1 cellular context compared by ENCODE assay signal in genomic region chr17:63774141-63774981, GRCh38.
TF ChIP-seq lines count a peak whose summit lies in the region.

A gene with protein sequence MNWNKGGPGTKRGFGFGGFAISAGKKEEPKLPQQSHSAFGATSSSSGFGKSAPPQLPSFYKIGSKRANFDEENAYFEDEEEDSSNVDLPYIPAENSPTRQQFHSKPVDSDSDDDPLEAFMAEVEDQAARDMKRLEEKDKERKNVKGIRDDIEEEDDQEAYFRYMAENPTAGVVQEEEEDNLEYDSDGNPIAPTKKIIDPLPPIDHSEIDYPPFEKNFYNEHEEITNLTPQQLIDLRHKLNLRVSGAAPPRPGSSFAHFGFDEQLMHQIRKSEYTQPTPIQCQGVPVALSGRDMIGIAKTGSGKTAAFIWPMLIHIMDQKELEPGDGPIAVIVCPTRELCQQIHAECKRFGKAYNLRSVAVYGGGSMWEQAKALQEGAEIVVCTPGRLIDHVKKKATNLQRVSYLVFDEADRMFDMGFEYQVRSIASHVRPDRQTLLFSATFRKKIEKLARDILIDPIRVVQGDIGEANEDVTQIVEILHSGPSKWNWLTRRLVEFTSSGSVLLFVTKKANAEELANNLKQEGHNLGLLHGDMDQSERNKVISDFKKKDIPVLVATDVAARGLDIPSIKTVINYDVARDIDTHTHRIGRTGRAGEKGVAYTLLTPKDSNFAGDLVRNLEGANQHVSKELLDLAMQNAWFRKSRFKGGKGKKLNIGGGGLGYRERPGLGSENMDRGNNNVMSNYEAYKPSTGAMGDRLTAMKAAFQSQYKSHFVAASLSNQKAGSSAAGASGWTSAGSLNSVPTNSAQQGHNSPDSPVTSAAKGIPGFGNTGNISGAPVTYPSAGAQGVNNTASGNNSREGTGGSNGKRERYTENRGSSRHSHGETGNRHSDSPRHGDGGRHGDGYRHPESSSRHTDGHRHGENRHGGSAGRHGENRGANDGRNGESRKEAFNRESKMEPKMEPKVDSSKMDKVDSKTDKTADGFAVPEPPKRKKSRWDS (plus strand): TSS chr17:63774170. CDS start chr17:63787050, 12,880 bp downstream.

TF ChIP-seq in HepG2, 621 proteins besides CTCF, POLR2A, EP300 and RAD21 (continued from another document and continues in another):
- TF ChIP-seq ZGPAT (CRISPR knock-in tag; IDR thresholded peaks at IDR 0.05) (peak; percentile 1; the same call in 1 of the 2 replicates), ZNF768 (CRISPR knock-in tag; IDR thresholded peaks at IDR 0.05) (peak; percentile 80; the same call in 1 of the 2 replicates), ZNF83 (CRISPR knock-in tag; IDR thresholded peaks at IDR 0.05; ENCODE audit: borderline replicate concordance) (peak; percentile 78), ZZZ3 (CRISPR knock-in tag; IDR thresholded peaks at IDR 0.05; ENCODE audit: borderline replicate concordance) (0 out of 2 replicates have a peak, but pooled peaks have one; percentile 24), ZBTB44 (CRISPR knock-in tag; IDR thresholded peaks at IDR 0.05) (no peak), ZNF496 (CRISPR knock-in tag; IDR thresholded peaks at IDR 0.05; ENCODE audit: insufficient replicate concordance) (no peak), ZSCAN20 (CRISPR knock-in tag; IDR thresholded peaks at IDR 0.05; ENCODE audit: borderline replicate concordance) (peak; percentile 22; the same call in 1 of the 2 replicates), TOE1 (CRISPR knock-in tag; IDR thresholded peaks at IDR 0.05) (no peak), ZNF614 (CRISPR knock-in tag; IDR thresholded peaks at IDR 0.05; ENCODE audit: borderline replicate concordance) (no peak), ZNF780A (CRISPR knock-in tag; IDR thresholded peaks at IDR 0.05) (no peak; the same call in 1 of the 2 replicates), MYNN (CRISPR knock-in tag; IDR thresholded peaks at IDR 0.05; ENCODE audit: low read depth) (no peak), KDM2A (CRISPR knock-in tag; IDR thresholded peaks at IDR 0.05; ENCODE audit: borderline replicate concordance, low read depth) (no peak), KIAA2018 (CRISPR knock-in tag; IDR thresholded peaks at IDR 0.05; ENCODE audit: borderline replicate concordance) (no peak), REL (CRISPR knock-in tag; conservative IDR thresholded peaks at IDR 0.05) (peak; percentile 56), ZNF879 (CRISPR knock-in tag; IDR thresholded peaks at IDR 0.05) (no peak), NCOA2 (CRISPR knock-in tag; IDR thresholded peaks at IDR 0.05) (no peak; the same call in 1 of the 2 replicates), ARID2 (CRISPR knock-in tag; IDR thresholded peaks at IDR 0.05; ENCODE audit: borderline replicate concordance) (peak; percentile 99), ZBED4 (CRISPR knock-in tag; IDR thresholded peaks at IDR 0.05; ENCODE audit: borderline replicate concordance) (no peak), EZH2 (conservative IDR thresholded peaks at IDR 0.05; ENCODE audit: low read depth, low read length) (no peak), FOXO4 (CRISPR knock-in tag; conservative IDR thresholded peaks at IDR 0.05) (no peak), ELF3 (CRISPR knock-in tag; IDR thresholded peaks at IDR 0.05) (no peak)
- TF ChIP-seq, protein P1, sequence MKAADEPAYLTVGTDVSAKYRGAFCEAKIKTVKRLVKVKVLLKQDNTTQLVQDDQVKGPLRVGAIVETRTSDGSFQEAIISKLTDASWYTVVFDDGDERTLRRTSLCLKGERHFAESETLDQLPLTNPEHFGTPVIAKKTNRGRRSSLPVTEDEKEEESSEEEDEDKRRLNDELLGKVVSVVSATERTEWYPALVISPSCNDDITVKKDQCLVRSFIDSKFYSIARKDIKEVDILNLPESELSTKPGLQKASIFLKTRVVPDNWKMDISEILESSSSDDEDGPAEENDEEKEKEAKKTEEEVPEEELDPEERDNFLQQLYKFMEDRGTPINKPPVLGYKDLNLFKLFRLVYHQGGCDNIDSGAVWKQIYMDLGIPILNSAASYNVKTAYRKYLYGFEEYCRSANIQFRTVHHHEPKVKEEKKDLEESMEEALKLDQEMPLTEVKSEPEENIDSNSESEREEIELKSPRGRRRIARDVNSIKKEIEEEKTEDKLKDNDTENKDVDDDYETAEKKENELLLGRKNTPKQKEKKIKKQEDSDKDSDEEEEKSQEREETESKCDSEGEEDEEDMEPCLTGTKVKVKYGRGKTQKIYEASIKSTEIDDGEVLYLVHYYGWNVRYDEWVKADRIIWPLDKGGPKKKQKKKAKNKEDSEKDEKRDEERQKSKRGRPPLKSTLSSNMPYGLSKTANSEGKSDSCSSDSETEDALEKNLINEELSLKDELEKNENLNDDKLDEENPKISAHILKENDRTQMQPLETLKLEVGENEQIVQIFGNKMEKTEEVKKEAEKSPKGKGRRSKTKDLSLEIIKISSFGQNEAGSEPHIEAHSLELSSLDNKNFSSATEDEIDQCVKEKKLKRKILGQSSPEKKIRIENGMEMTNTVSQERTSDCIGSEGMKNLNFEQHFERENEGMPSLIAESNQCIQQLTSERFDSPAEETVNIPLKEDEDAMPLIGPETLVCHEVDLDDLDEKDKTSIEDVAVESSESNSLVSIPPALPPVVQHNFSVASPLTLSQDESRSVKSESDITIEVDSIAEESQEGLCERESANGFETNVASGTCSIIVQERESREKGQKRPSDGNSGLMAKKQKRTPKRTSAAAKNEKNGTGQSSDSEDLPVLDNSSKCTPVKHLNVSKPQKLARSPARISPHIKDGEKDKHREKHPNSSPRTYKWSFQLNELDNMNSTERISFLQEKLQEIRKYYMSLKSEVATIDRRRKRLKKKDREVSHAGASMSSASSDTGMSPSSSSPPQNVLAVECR (CRISPR knock-in tag; IDR thresholded peaks at IDR 0.05; ENCODE audit: borderline replicate concordance) = peak; percentile 38
- TF ChIP-seq, protein P2, sequence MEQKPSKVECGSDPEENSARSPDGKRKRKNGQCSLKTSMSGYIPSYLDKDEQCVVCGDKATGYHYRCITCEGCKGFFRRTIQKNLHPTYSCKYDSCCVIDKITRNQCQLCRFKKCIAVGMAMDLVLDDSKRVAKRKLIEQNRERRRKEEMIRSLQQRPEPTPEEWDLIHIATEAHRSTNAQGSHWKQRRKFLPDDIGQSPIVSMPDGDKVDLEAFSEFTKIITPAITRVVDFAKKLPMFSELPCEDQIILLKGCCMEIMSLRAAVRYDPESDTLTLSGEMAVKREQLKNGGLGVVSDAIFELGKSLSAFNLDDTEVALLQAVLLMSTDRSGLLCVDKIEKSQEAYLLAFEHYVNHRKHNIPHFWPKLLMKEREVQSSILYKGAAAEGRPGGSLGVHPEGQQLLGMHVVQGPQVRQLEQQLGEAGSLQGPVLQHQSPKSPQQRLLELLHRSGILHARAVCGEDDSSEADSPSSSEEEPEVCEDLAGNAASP (CRISPR knock-in tag; IDR thresholded peaks at IDR 0.05; ENCODE audit: borderline replicate concordance) = peak; percentile 11; the same call in 1 of the 2 replicates
